ENCODE assay signal across 11 cellular contexts in the genomic region with DNA sequence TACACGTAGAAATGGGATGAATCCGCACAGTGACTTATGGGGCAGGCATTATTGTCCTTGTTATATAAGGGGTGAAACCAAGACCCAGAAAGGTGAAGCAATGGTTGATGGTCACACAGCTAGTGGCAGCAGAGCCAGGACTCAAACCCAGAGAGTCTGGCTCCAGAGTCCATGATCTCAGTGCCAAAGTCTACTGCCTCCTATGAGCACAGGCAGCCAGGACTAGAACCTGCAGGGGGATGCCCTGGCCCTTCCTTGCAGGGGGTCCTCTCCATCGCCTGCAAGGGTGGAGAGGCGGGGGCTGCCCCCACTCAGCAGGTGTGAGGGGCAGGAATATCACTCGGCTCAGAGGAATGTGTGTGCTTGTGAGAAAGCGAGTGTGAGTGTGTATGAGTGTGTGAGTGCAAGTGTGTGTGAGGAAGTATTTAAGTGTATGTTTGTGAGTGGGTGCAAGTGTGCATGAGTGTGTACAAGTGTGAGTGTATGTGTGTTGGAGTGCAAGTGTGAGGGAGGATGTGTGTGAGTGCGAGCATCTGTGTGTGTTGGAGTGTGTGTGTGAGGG. TPM values are rescaled to one million over a fixed set of nuclear protein-coding genes. Genes with fewer than 3 reads are reported as not detected.
DNase-seq lines count a peak whose midpoint lies in the region; ATAC-seq, FAIRE-seq and TF ChIP-seq lines count a peak whose summit lies in the region.
"Had no signal": no experiment of that assay in that cellular context is flagged by ENCODE, and none has a peak within 500 bp of the region (broad histone marks: within the 10 kb centered on the region; RNA-seq: fewer than 3 reads in every experiment).

No MANE protein-coding gene starts in this region.

- H4K20me1 ChIP-seq in endothelial cell of umbilical vein (replicated peaks; ENCODE audit: control insufficient read depth, extremely low read depth, insufficient read depth, low read length) (no peaks in the 10 kb centered on the region), neural progenitor cell (ENCODE audit: low read depth) (no peaks in the 10 kb centered on the region)

- WGBS in heart right ventricle, 2 donors: 82 to 93% methylated on average over 7 of the region's 7 CpGs

- peak overlapping the region; percentile 7 for H3K27ac Mint-ChIP-seq in neural progenitor cell
- H3K27ac Mint-ChIP-seq: activated naive CD4-positive, alpha-beta T cell treated with anti-CD3 and anti-CD28 coated beads, Interleukin-2, amount 10 ng/mL, durations not matched to agents 7 days and 5 days had no signal

- POLR2A ChIA-PET in endothelial cell of umbilical vein (lab: Charles Lee): no interaction called here

- FAIRE-seq in endothelial cell of umbilical vein (lab: Jason Lieb, UNC): no peak
- FAIRE-seq: D721Med had no signal

- TF ChIP-seq CTCF in heart right ventricle (IDR thresholded peaks at IDR 0.05) (no peak), endothelial cell of umbilical vein (IDR thresholded peaks at IDR 0.05; ENCODE audit: extremely low read depth in 1 of 2, insufficient read depth in 1 of 2, low read depth in 1 of 2, low read length in 2 of 2) (no peak), neural progenitor cell (IDR thresholded peaks at IDR 0.05) (no peak), vagina (IDR thresholded peaks at IDR 0.05) (no peak)

- intact Hi-C loops in heart right ventricle (cut with DNase I) (loop anchor here in 5 of 10 donors (5.0 to 10.0 kb wide), 4 partner anchors 37 to 270 kb away; a partner anchor contains a TSS), left cardiac atrium (cut with DNase I) (loop anchor here in 1 of 2 donors (5.0 kb wide), 1 partner anchor 37 kb away; no protein-coding TSS in a partner anchor), endothelial cell of umbilical vein (cut with micrococcal nuclease) (loop anchor here (10.0 kb wide), 1 partner anchor 280 kb away; a partner anchor contains a TSS), vagina (cut with DNase I) (loop anchor here (5.0 kb wide), 1 partner anchor 122 kb away; no protein-coding TSS in a partner anchor)

- H3K4me1 Mint-ChIP-seq in neural progenitor cell: peaks cover 41% of the 10 kb centered on the region
- H3K4me1 Mint-ChIP-seq: activated naive CD4-positive, alpha-beta T cell treated with anti-CD3 and anti-CD28 coated beads, Interleukin-2, amount 10 ng/mL, durations not matched to agents 7 days and 5 days had no signal

- H3K9me3 Mint-ChIP-seq in neural progenitor cell: no peaks in the 10 kb centered on the region
- H3K9me3 Mint-ChIP-seq: activated naive CD4-positive, alpha-beta T cell treated with anti-CD3 and anti-CD28 coated beads, Interleukin-2, amount 10 ng/mL, durations not matched to agents 7 days and 5 days had no signal

- dilution Hi-C loops in endothelial cell of umbilical vein (cut with MboI; ENCODE audit: extremely low pct_ligation_motif_present, low sequenced_read_pairs): loop anchor here (25.0 kb wide), 1 partner anchor 112 kb away; a partner anchor contains a TSS

- no TSS peak for BruUV-seq in endothelial cell of umbilical vein (replicated peaks; lab: Mats Ljungman, UMichigan)

- no peaks in the 10 kb centered on the region for H3F3A ChIP-seq in neural progenitor cell (ENCODE audit: low read depth)

- peaks cover 11% of the 10 kb centered on the region for H3K36me3 Mint-ChIP-seq in neural progenitor cell
- H3K36me3 Mint-ChIP-seq: activated naive CD4-positive, alpha-beta T cell treated with anti-CD3 and anti-CD28 coated beads, Interleukin-2, amount 10 ng/mL, durations not matched to agents 7 days and 5 days had no signal

- ATAC-seq in heart right ventricle (no peak), left cardiac atrium (no peak)

- H3K27me3 Mint-ChIP-seq in neural progenitor cell (ENCODE audit: insufficient read depth, low read depth): no peaks in the 10 kb centered on the region

- H3K9ac ChIP-seq in endothelial cell of umbilical vein (replicated peaks; ENCODE audit: extremely low read depth, insufficient read depth, low read length) (peak overlapping the region; percentile 4), neural progenitor cell (no peak overlapping the region)

- DNase-seq in heart right ventricle: no peak
- DNase-seq in left cardiac atrium: no peak
- DNase-seq in endothelial cell of umbilical vein (ENCODE audit: low read depth, low spot score): no peak
- no peak for DNase-seq in neural progenitor cell (ENCODE audit: low spot score)
- no peak for DNase-seq in vagina (ENCODE audit: extremely low spot score in 2 of 2)
- no peak for DNase-seq in NCI-H2107 treated with DMSO at 0.1 percent for 48 hours (lab: John Stamatoyannopoulos, UW; ENCODE audit: unreplicated experiment)
- DNase-seq in NCI-H748 (lab: John Stamatoyannopoulos, UW; ENCODE audit: unreplicated experiment): no peak
- no peak for DNase-seq in C1 segment of cervical spinal cord (lab: John Stamatoyannopoulos, UW)
- DNase-seq: activated naive CD4-positive, alpha-beta T cell treated with anti-CD3 and anti-CD28 coated beads, Interleukin-2, amount 10 ng/mL, durations not matched to agents 7 days and 5 days had no signal

- H3K27me3 ChIP-seq in heart right ventricle: no peaks in the 10 kb centered on the region
- H3K27me3 ChIP-seq in endothelial cell of umbilical vein (ENCODE audit: control insufficient read depth in 2 of 2, insufficient read depth in 2 of 2, low read length in 2 of 2): no peaks in the 10 kb centered on the region
- H3K27me3 ChIP-seq in neural progenitor cell: no peaks in the 10 kb centered on the region
- no peaks in the 10 kb centered on the region for H3K27me3 ChIP-seq in vagina

- H3K79me2 ChIP-seq in endothelial cell of umbilical vein (ENCODE audit: control insufficient read depth, insufficient read depth, low read length): no peaks in the 10 kb centered on the region
- H3K79me2 ChIP-seq in neural progenitor cell (ENCODE audit: low read depth): no peaks in the 10 kb centered on the region

- H3K27ac ChIP-seq in heart right ventricle: peak overlapping the region in 8 of 10 donors; percentile 3 to 83 (median 66)
- H3K27ac ChIP-seq in endothelial cell of umbilical vein (ENCODE audit: insufficient read depth, low read depth, low read length): peak overlapping the region; percentile 70
- H3K27ac ChIP-seq in neural progenitor cell: no peak overlapping the region
- peak overlapping the region; percentile 23 for H3K27ac ChIP-seq in vagina
- H3K27ac ChIP-seq: VCaP had no signal

- TF ChIP-seq POLR2A in endothelial cell of umbilical vein (IDR thresholded peaks at IDR 0.05; ENCODE audit: low read depth, low read length): no peak
- no peak for TF ChIP-seq POLR2A in vagina (IDR thresholded peaks at IDR 0.05)

- peaks cover 25 to 97% (median 84%) of the 10 kb centered on the region in 9 donors for H3K4me1 ChIP-seq in heart right ventricle
- peaks cover 63% of the 10 kb centered on the region for H3K4me1 ChIP-seq in endothelial cell of umbilical vein (ENCODE audit: control insufficient read depth, extremely low read depth, insufficient read depth, low read length)
- peaks cover 15% of the 10 kb centered on the region for H3K4me1 ChIP-seq in neural progenitor cell
- H3K4me1 ChIP-seq in vagina: peaks cover 70% of the 10 kb centered on the region

- CTCF ChIA-PET in endothelial cell of umbilical vein (lab: Charles Lee): interaction anchor here (0.9 to 1.8 kb wide), 5 partner anchors 12 to 126 kb away, joined by 3 to 19 read pairs (median 5); no protein-coding TSS in a partner anchor

- H3K9me3 ChIP-seq in heart right ventricle (no peaks in the 10 kb centered on the region), endothelial cell of umbilical vein (replicated peaks; ENCODE audit: control insufficient read depth, insufficient read depth, low read length) (no peaks in the 10 kb centered on the region), neural progenitor cell (ENCODE audit: low read depth) (no peaks in the 10 kb centered on the region), vagina (no peaks in the 10 kb centered on the region)

- H3K36me3 ChIP-seq in heart right ventricle: peaks cover 0 to 19% (median 8%) of the 10 kb centered on the region in 9 donors
- H3K36me3 ChIP-seq in endothelial cell of umbilical vein (ENCODE audit: control insufficient read depth in 2 of 2, extremely low read depth in 1 of 2, insufficient read depth in 2 of 2, low read length in 2 of 2): no peaks in the 10 kb centered on the region
- no peaks in the 10 kb centered on the region for H3K36me3 ChIP-seq in neural progenitor cell
- peaks cover 0 to 2% of the 10 kb centered on the region in 2 donors for H3K36me3 ChIP-seq in vagina

- H3K4me3 ChIP-seq in heart right ventricle (no peak overlapping the region), endothelial cell of umbilical vein (replicated peaks in 1 of 3; ENCODE audit: insufficient read depth in 1 of 3, low read depth in 1 of 3, low read length in 3 of 3) (no peak overlapping the region), neural progenitor cell (no peak overlapping the region), vagina (no peak overlapping the region)

- H3K4me3 Mint-ChIP-seq in neural progenitor cell: no peak overlapping the region
- H3K4me3 Mint-ChIP-seq: activated naive CD4-positive, alpha-beta T cell treated with anti-CD3 and anti-CD28 coated beads, Interleukin-2, amount 10 ng/mL, durations not matched to agents 7 days and 5 days had no signal

- peak overlapping the region; percentile 18 for H3K4me2 ChIP-seq in endothelial cell of umbilical vein (ENCODE audit: insufficient read depth, low read length)
- H3K4me2 ChIP-seq in neural progenitor cell: no peak overlapping the region

- no peaks in the 10 kb centered on the region for H3K9me1 ChIP-seq in endothelial cell of umbilical vein (replicated peaks; ENCODE audit: control insufficient read depth, extremely low read depth, insufficient read depth, low read length)

- H2AFZ ChIP-seq in endothelial cell of umbilical vein (ENCODE audit: low read depth, low read length): no peak overlapping the region
- no peak overlapping the region for H2AFZ ChIP-seq in neural progenitor cell (replicated peaks)

TF ChIP-seq in endothelial cell of umbilical vein, 7 proteins besides CTCF, POLR2A, EP300 and RAD21 (continues in another document):
- no peak for TF ChIP-seq GATA2 (IDR thresholded peaks at IDR 0.05; ENCODE audit: insufficient read depth, insufficient read length, low read depth, low read length)

RNA-seq across cellular contexts. Expression of a gene that starts 44.7 kb away (rescaled TPM):
- total RNA-seq in heart right ventricle: 10 to 100 TPM in 3 of 10 donors, 1 to 10 TPM in 7; 4.9 to 14.4 (median 7.7) TPM
- 1 to 10 TPM; 3.1 to 6.5 TPM for polyA plus RNA-seq in heart right ventricle
- total RNA-seq in left cardiac atrium: 10 to 100 TPM; 14.8 to 18.8 TPM
- 41.9 and 50.2 TPM in 2 replicates for total RNA-seq in endothelial cell of umbilical vein
- 21.5 and 38.6 TPM in 2 replicates for polyA plus RNA-seq in endothelial cell of umbilical vein
- polyA plus RNA-seq in endothelial cell of umbilical vein (2011; cell fraction: cytosol; rRNA removed): 32.4 and 35.7 TPM in 2 replicates
- polyA plus RNA-seq in endothelial cell of umbilical vein (2011; cell fraction: nucleus; rRNA removed): 19.1 and 27.0 TPM in 2 replicates
- 29.0 and 36.5 TPM in 2 replicates for polyA plus RNA-seq in endothelial cell of umbilical vein (2012)
- polyA minus RNA-seq in endothelial cell of umbilical vein: 21.2 and 22.3 TPM in 2 replicates
- 118 TPM for polyA minus RNA-seq in endothelial cell of umbilical vein (2011; cell fraction: cytosol; rRNA and poly(A)+ RNA removed)
- 6.8 and 10.1 TPM in 2 replicates for polyA minus RNA-seq in endothelial cell of umbilical vein (2011; cell fraction: nucleus; rRNA and poly(A)+ RNA removed)
- 42.2 and 47.6 TPM in 2 replicates for total RNA-seq in neural progenitor cell (ENCODE audit: low replicate concordance)
- total RNA-seq in vagina: 13.3 TPM
